8 cellular contexts compared by ENCODE assay signal in the genomic region with DNA sequence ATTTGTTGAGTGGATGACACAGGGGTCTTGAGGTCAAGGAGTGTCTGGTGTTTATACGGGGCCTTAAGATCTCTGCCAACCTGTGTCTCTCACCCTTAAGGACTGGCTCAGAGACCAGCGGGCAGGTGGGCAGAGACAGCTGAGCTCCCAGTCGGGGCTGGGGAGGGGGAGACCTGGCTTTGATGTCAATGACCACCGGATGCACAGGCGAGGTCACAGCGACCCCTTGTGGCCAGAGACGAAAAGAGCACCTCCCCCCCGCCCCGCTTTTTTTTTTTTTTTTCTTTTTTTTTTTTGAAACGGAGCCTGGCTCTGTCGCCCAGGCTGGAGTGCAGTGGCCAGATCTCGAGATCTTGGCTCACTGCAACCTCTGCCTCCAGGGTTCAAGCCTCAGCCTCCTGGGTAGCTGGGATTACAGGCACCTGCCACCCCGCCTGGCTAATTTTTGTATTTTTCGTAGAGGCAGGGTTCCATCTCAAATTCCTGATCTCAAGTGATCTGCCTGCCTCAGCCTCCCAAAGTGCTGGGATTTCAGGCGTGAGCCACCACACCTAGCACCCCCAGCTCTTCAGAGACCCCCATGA. TPM values are rescaled to one million over a fixed set of nuclear protein-coding genes. Genes with fewer than 3 reads are reported as not detected.
DNase-seq lines count a peak whose midpoint lies in the region; ATAC-seq and TF ChIP-seq lines count a peak whose summit lies in the region.

No MANE protein-coding gene starts in this region.

- H3K27me3 ChIP-seq in WERI-Rb-1 (ENCODE audit: insufficient read depth, low read depth, severe bottlenecking) = peaks cover 43% of the 10 kb centered on the region

- no peaks in the 10 kb centered on the region for H3K36me3 ChIP-seq in WERI-Rb-1

- H3K9me3 ChIP-seq in WERI-Rb-1 (ENCODE audit: severe bottlenecking) = no peaks in the 10 kb centered on the region

- ATAC-seq in GM18511 (IDR thresholded peaks at IDR 0.05; ENCODE audit: unreplicated experiment) (no peak), GM21423 (IDR thresholded peaks at IDR 0.05; ENCODE audit: unreplicated experiment) (no peak)

- no peak overlapping the region for H3K27ac ChIP-seq in WERI-Rb-1

- TF ChIP-seq CTCF in WERI-Rb-1 (IDR thresholded peaks at IDR 0.05; ENCODE audit: low read depth, low read length) (peak; percentile 76), fibroblast of mammary gland (conservative IDR thresholded peaks at IDR 0.05; ENCODE audit: control insufficient read depth, insufficient read depth, low read depth, low read length) (peak; percentile 59)

- DNase-seq in Caki2 (ENCODE audit: low read depth) = peak; percentile 34
- DNase-seq in HCEC 1CT = peak; percentile 3
- peak; percentile 44 for DNase-seq in WERI-Rb-1
- no peak for DNase-seq in fibroblast of mammary gland (ENCODE audit: low read depth)
- DNase-seq in stimulated activated CD4-positive, alpha-beta T cell treated with anti-CD3 and anti-CD28 coated beads, Interleukin-12 subunit alpha, Interleukin-12 subunit beta, amount 100 ng/mL, for 4 hours = peak; percentile 25
- DNase-seq in cerebellar nuclear complex (lab: John Stamatoyannopoulos, UW) = no peak

- H3K4me3 ChIP-seq in WERI-Rb-1 (ENCODE audit: low read depth, low read length) (no peak overlapping the region), fibroblast of mammary gland (ENCODE audit: control insufficient read depth, low read depth, low read length) (no peak overlapping the region)

- in situ Hi-C loops in Caki2 (cut with HindIII; ENCODE audit: low pct_unique_long_range_greater_than_20kb, low sequenced_read_pairs) = no loop called here

RNA-seq across cellular contexts. Expression of a gene that starts 12.1 kb away (rescaled TPM):
- not detected in 2 replicates for total RNA-seq in Caki2 (2014; rRNA removed; shearing (Covaris generic); ENCODE audit: low replicate concordance)

RNA-seq across cellular contexts. Expression of a gene that starts 13.4 kb away (rescaled TPM):
- 20.7 and 22.1 TPM in 2 replicates for total RNA-seq in Caki2 (2014; rRNA removed; shearing (Covaris generic); ENCODE audit: low replicate concordance)

RNA-seq across cellular contexts. Expression of a gene that starts 29.9 kb away (rescaled TPM):
- not detected in 2 replicates for total RNA-seq in Caki2 (2014; rRNA removed; shearing (Covaris generic); ENCODE audit: low replicate concordance)

RNA-seq across cellular contexts. Expression of a gene that starts 29.9 kb away (rescaled TPM):
- 1.5 TPM in 1 of 2 replicates, not detected in the other for total RNA-seq in Caki2 (2014; rRNA removed; shearing (Covaris generic); ENCODE audit: low replicate concordance)

RNA-seq across cellular contexts. Expression of a gene that starts 47.3 kb away (rescaled TPM):
- not detected in 2 replicates for total RNA-seq in Caki2 (2014; rRNA removed; shearing (Covaris generic); ENCODE audit: low replicate concordance)

Comparison
In these comparisons a context has a peak if more than half of its experiments do, and no peak if none do; other contexts are left out.
1. DNase-seq: peak in Caki2 (single experiment), HCEC 1CT (single experiment), WERI-Rb-1 (single experiment) and stimulated activated CD4-positive, alpha-beta T cell treated with anti-CD3 and anti-CD28 coated beads, Interleukin-12 subunit alpha, Interleukin-12 subunit beta, amount 100 ng/mL, for 4 hours (single experiment); none in fibroblast of mammary gland (single experiment) and cerebellar nuclear complex (0 of 2).